ENCODE assay signal across 2 cellular contexts in genomic region chr22:46801826-46802607, GRCh38.
A peak's percentile ranks its signal among the peaks of the same experiment; 100 is the strongest.
TF ChIP-seq lines count a peak whose summit lies in the region.

No MANE protein-coding gene starts in this region.

TF ChIP-seq in HepG2, 621 proteins besides CTCF, POLR2A, EP300 and RAD21:
- TF ChIP-seq ZNF230 (CRISPR knock-in tag; IDR thresholded peaks at IDR 0.05) (no peak), ZNF709 (CRISPR knock-in tag; IDR thresholded peaks at IDR 0.05) (no peak), ZNF138 (CRISPR knock-in tag; IDR thresholded peaks at IDR 0.05; ENCODE audit: low read depth) (no peak), KDM6A (CRISPR knock-in tag; IDR thresholded peaks at IDR 0.05; ENCODE audit: low read depth) (no peak), ZBTB21 (CRISPR knock-in tag; IDR thresholded peaks at IDR 0.05) (no peak), ZFX (CRISPR knock-in tag; IDR thresholded peaks at IDR 0.05; ENCODE audit: low read depth) (0 out of 2 replicates have a peak, but pooled peaks have one; percentile 14), PAWR (CRISPR knock-in tag; IDR thresholded peaks at IDR 0.05; ENCODE audit: borderline replicate concordance) (no peak), RBM22 (optimal IDR thresholded peaks at IDR 0.05; ENCODE audit: low read length) (peak; percentile 14), FLYWCH1 (CRISPR knock-in tag; IDR thresholded peaks at IDR 0.05) (no peak)
- TF ChIP-seq, protein P1, sequence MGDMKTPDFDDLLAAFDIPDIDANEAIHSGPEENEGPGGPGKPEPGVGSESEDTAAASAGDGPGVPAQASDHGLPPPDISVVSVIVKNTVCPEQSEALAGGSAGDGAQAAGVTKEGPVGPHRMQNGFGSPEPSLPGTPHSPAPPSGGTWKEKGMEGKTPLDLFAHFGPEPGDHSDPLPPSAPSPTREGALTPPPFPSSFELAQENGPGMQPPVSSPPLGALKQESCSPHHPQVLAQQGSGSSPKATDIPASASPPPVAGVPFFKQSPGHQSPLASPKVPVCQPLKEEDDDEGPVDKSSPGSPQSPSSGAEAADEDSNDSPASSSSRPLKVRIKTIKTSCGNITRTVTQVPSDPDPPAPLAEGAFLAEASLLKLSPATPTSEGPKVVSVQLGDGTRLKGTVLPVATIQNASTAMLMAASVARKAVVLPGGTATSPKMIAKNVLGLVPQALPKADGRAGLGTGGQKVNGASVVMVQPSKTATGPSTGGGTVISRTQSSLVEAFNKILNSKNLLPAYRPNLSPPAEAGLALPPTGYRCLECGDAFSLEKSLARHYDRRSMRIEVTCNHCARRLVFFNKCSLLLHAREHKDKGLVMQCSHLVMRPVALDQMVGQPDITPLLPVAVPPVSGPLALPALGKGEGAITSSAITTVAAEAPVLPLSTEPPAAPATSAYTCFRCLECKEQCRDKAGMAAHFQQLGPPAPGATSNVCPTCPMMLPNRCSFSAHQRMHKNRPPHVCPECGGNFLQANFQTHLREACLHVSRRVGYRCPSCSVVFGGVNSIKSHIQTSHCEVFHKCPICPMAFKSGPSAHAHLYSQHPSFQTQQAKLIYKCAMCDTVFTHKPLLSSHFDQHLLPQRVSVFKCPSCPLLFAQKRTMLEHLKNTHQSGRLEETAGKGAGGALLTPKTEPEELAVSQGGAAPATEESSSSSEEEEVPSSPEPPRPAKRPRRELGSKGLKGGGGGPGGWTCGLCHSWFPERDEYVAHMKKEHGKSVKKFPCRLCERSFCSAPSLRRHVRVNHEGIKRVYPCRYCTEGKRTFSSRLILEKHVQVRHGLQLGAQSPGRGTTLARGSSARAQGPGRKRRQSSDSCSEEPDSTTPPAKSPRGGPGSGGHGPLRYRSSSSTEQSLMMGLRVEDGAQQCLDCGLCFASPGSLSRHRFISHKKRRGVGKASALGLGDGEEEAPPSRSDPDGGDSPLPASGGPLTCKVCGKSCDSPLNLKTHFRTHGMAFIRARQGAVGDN (CRISPR knock-in tag; IDR thresholded peaks at IDR 0.05): peak; percentile 33; the same call in 1 of the 2 replicates

TF ChIP-seq in GM12878, 131 proteins besides CTCF, POLR2A, EP300 and RAD21:
- TF ChIP-seq CHD2 (IDR thresholded peaks at IDR 0.05; ENCODE audit: borderline replicate concordance, low read depth, low read length): no peak
- TF ChIP-seq ZNF622 (IDR thresholded peaks at IDR 0.05): no peak
- no peak for TF ChIP-seq MLLT1 (IDR thresholded peaks at IDR 0.05)
- TF ChIP-seq SMAD1 (IDR thresholded peaks at IDR 0.05; ENCODE audit: low read depth, partially characterized antibody): no peak
- TF ChIP-seq POLR2AphosphoS5 (IDR thresholded peaks at IDR 0.05; ENCODE audit: low read length): no peak
- TF ChIP-seq ATF7 (IDR thresholded peaks at IDR 0.05; ENCODE audit: low read depth): no peak
- TF ChIP-seq NRF1 (conservative IDR thresholded peaks at IDR 0.05; ENCODE audit: low read depth, low read length): no peak
- TF ChIP-seq NFYA (IDR thresholded peaks at IDR 0.05; ENCODE audit: borderline replicate concordance, low read depth, low read length): no peak
